32 cellular contexts compared by ENCODE assay signal in the genomic region with DNA sequence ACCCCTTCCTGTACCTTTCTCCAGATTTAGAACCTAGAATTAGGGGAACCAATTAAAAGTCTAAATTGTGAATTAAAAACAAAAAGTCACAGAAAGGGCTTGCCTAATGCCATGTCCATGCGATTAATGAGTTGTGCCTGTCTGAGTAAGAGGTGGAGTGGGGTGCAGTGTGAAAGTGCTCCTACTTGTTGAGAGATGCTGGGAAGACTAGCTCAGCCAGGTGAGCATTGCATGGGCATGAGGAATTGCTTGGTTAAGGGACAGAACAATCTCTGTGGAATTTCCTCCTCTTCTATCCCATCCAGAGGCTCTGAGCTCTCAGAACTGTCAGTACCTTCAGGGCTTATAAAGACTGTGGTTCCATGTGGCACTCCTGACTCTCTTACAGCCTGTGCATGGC.
"Had no signal": no experiment of that assay in that cellular context is flagged by ENCODE, and none has a peak within 500 bp of the region (broad histone marks: within the 10 kb centered on the region; RNA-seq: fewer than 3 reads in every experiment).

No MANE protein-coding gene starts in this region.

- H3K27ac ChIP-seq: neutrophil, ovary, parathyroid adenoma, psoas muscle, right lobe of liver, sigmoid colon, suprapubic skin, testis, tibial artery, transverse colon, upper lobe of right lung, uterus had no signal

- H3K4me3 ChIP-seq: ovary, psoas muscle, right lobe of liver, sigmoid colon, suprapubic skin, testis, tibial artery, transverse colon, upper lobe of right lung, uterus had no signal

- H3K9ac ChIP-seq: parathyroid adenoma had no signal

- H3K4me1 ChIP-seq: parathyroid adenoma, psoas muscle, right lobe of liver, sigmoid colon, suprapubic skin, testis, tibial artery, transverse colon, upper lobe of right lung, uterus had no signal

- H2AFZ ChIP-seq: parathyroid adenoma had no signal

- H3K79me2 ChIP-seq: parathyroid adenoma had no signal

- H3K9me3 Mint-ChIP-seq: naive thymus-derived CD8-positive, alpha-beta T cell; natural killer cell treated with Interleukin-12 subunit alpha and Interleukin-12 subunit beta and Interleukin-15 and Interleukin-18, amount 100 ng/mL, for 72 hours; nephron progenitor cell; neural crest cell; stimulated activated memory B cell treated with anti-CD40 and anti-IgM and Interleukin-4, amounts not matched to agents 10 μg/mL and 1 μg/mL and 100 μg/mL, for 72 hours; stimulated activated naive CD8-positive, alpha-beta T cell treated with anti-CD3 and anti-CD28 coated beads, Interleukin-15, amount 100 ng/mL, for 72 hours; type B pancreatic cell had no signal

- H3K4me1 Mint-ChIP-seq: stimulated activated memory B cell treated with anti-CD40 and anti-IgM and Interleukin-4, amounts not matched to agents 10 μg/mL and 1 μg/mL and 100 μg/mL, for 72 hours had no signal

- DNase-seq: naive thymus-derived CD8-positive, alpha-beta T cell; nephron progenitor cell; nucleus accumbens; ovary; posterior cingulate gyrus; psoas muscle; right cardiac atrium; right lobe of liver; sigmoid colon; small intestine; stimulated activated CD4-positive, alpha-beta T cell treated with anti-CD3 and anti-CD28 coated beads, Interleukin-15, amount 100 ng/mL, for 24 hours; stimulated activated CD4-positive, alpha-beta T cell treated with anti-CD3 and anti-CD28 coated beads, Interleukin-2, amount 100 ng/mL, for 24 hours; stimulated activated CD4-positive, alpha-beta T cell treated with anti-CD3 and anti-CD28 coated beads, Interleukin-4, amount 100 ng/mL, for 1 hour; stimulated activated CD4-positive, alpha-beta T cell treated with anti-CD3 and anti-CD28 coated beads, Interleukin-4, amount 100 ng/mL, for 4 hours; stimulated activated CD8-positive, alpha-beta memory T cell treated with anti-CD3 and anti-CD28 coated beads, Interleukin-4, amount 100 ng/mL, for 48 hours; stimulated activated naive CD4-positive, alpha-beta T cell; stimulated activated naive CD8-positive, alpha-beta T cell treated with anti-CD3 and anti-CD28 coated beads, Interleukin-15, amount 100 ng/mL, for 72 hours; stimulated activated naive CD8-positive, alpha-beta T cell treated with anti-CD3 and anti-CD28 coated beads, Interleukin-15, Interleukin-2, amounts not matched to agents 100 U/mL and 50 U/mL, for 24 hours; substantia nigra; testis; tibial artery; transverse colon; upper lobe of right lung; uterus had no signal

- H3K27me3 ChIP-seq: neutrophil, ovary, right lobe of liver, sigmoid colon, testis, tibial artery, transverse colon, upper lobe of right lung, uterus had no signal

- H3K27me3 Mint-ChIP-seq: stimulated activated naive CD8-positive, alpha-beta T cell treated with anti-CD3 and anti-CD28 coated beads, Interleukin-15, amount 100 ng/mL, for 72 hours had no signal

- H3K27ac Mint-ChIP-seq: naive thymus-derived CD8-positive, alpha-beta T cell; natural killer cell treated with Interleukin-12 subunit alpha and Interleukin-12 subunit beta and Interleukin-15 and Interleukin-18, amount 100 ng/mL, for 72 hours; nephron progenitor cell; progenitor cell of endocrine pancreas; stimulated activated memory B cell treated with anti-CD40 and anti-IgM and Interleukin-4, amounts not matched to agents 10 μg/mL and 1 μg/mL and 100 μg/mL, for 72 hours; stimulated activated naive CD8-positive, alpha-beta T cell treated with anti-CD3 and anti-CD28 coated beads, Interleukin-15, amount 100 ng/mL, for 72 hours; type B pancreatic cell had no signal

- H3K36me3 Mint-ChIP-seq: naive thymus-derived CD8-positive, alpha-beta T cell; natural killer cell treated with Interleukin-12 subunit alpha and Interleukin-12 subunit beta and Interleukin-15 and Interleukin-18, amount 100 ng/mL, for 72 hours; stimulated activated memory B cell treated with anti-CD40 and anti-IgM and Interleukin-4, amounts not matched to agents 10 μg/mL and 1 μg/mL and 100 μg/mL, for 72 hours; type B pancreatic cell had no signal

- H3K36me3 ChIP-seq: neutrophil, ovary, right lobe of liver, sigmoid colon, suprapubic skin, tibial artery, transverse colon, upper lobe of right lung, uterus had no signal

- FAIRE-seq: small intestine had no signal

- H3K9me3 ChIP-seq: neutrophil, ovary, psoas muscle, right lobe of liver, sigmoid colon, suprapubic skin, testis, tibial artery, transverse colon, upper lobe of right lung, uterus had no signal

- ATAC-seq: naive thymus-derived CD8-positive, alpha-beta T cell; natural killer cell treated with Interleukin-12 subunit alpha and Interleukin-12 subunit beta and Interleukin-15 and Interleukin-18, amount 100 ng/mL, for 72 hours; psoas muscle; right cardiac atrium; right lobe of liver; stimulated activated memory B cell treated with anti-CD40 and anti-IgM and Interleukin-4, amounts not matched to agents 10 μg/mL and 1 μg/mL and 100 μg/mL, for 72 hours; stimulated activated naive CD8-positive, alpha-beta T cell treated with anti-CD3 and anti-CD28 coated beads, Interleukin-15, amount 100 ng/mL, for 72 hours; stimulated activated naive CD8-positive, alpha-beta T cell treated with anti-CD3 and anti-CD28 coated beads, Interleukin-15, Interleukin-2, amounts not matched to agents 100 U/mL and 50 U/mL, for 24 hours; upper lobe of right lung had no signal

- H3K4me3 Mint-ChIP-seq: naive thymus-derived CD8-positive, alpha-beta T cell; natural killer cell treated with Interleukin-12 subunit alpha and Interleukin-12 subunit beta and Interleukin-15 and Interleukin-18, amount 100 ng/mL, for 72 hours; nephron progenitor cell; neural crest cell; stimulated activated memory B cell treated with anti-CD40 and anti-IgM and Interleukin-4, amounts not matched to agents 10 μg/mL and 1 μg/mL and 100 μg/mL, for 72 hours; stimulated activated naive CD8-positive, alpha-beta T cell treated with anti-CD3 and anti-CD28 coated beads, Interleukin-15, amount 100 ng/mL, for 72 hours; type B pancreatic cell had no signal
